36 cellular contexts compared by ENCODE assay signal in the genomic region with DNA sequence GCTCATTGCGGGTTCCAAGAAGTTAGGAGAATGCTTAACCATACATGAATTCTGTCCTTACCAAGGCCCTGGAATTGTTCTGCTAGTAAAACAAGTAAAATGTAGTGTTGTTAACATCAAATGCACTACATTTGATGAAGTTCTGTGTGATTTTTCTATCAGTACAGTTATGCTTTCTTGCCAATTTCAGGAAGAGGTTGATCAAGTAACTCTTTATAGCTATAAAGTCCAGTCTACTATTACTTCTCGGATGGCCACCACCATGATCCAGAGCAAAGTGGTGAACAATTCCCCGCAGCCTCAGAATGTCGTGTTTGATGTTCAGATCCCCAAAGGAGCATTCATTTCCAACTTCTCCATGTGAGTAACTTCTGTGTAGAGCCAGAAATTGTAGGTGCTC. TPM values are rescaled to one million over a fixed set of nuclear protein-coding genes. Genes with fewer than 3 reads are reported as not detected.
"Had no signal": no experiment of that assay in that cellular context is flagged by ENCODE, and none has a peak within 500 bp of the region (broad histone marks: within the 10 kb centered on the region; RNA-seq: fewer than 3 reads in every experiment).

No MANE protein-coding gene starts in this region.

- H3K9me3 ChIP-seq: MG63 had no signal

- DNase-seq: Karpas-422, MG63, MM.1S, NCI-H1048, NCI-H1092, NCI-H1092 treated with DMSO at 0.1 percent for 48 hours, NCI-H1105, NCI-H1105 treated with DMSO at 0.1 percent for 48 hours, NCI-H1417, NCI-H1417 treated with DMSO at 0.1 percent for 48 hours, NCI-H1436, NCI-H1436 treated with DMSO at 0.1 percent for 48 hours, NCI-H146, NCI-H1694, NCI-H1694 treated with DMSO at 0.1 percent for 48 hours, NCI-H187, NCI-H187 treated with DMSO at 0.1 percent for 48 hours, NCI-H1930, NCI-H2029, NCI-H2029 treated with DMSO at 0.1 percent for 48 hours, NCI-H2081, NCI-H2081 treated with DMSO at 0.1 percent for 48 hours, NCI-H2107, NCI-H2171, NCI-H2171 treated with DMSO at 0.1 percent for 48 hours, NCI-H2227 treated with DMSO at 0.1 percent for 48 hours, NCI-H226, NCI-H345, NCI-H446, NCI-H446 treated with DMSO at 0.1 percent for 48 hours, NCI-H510A, NCI-H510A treated with DMSO at 0.1 percent for 48 hours had no signal

- H3K36me3 ChIP-seq: MG63 had no signal

- H3K4me3 ChIP-seq: MG63 had no signal

RNA-seq across cellular contexts. Expression of gene ITIH2, which starts 5.7 kb away (rescaled TPM):
- total RNA-seq: LHCN-M2, M059J, MCF 10A, NCI-H460 had no signal

RNA-seq across cellular contexts. Expression of gene ITIH5, which starts 42.1 kb away (rescaled TPM):
- total RNA-seq: LHCN-M2, MCF 10A, NCI-H460 had no signal
